Comparison of ENCODE assay signal across 7 cellular contexts in the genomic region with DNA sequence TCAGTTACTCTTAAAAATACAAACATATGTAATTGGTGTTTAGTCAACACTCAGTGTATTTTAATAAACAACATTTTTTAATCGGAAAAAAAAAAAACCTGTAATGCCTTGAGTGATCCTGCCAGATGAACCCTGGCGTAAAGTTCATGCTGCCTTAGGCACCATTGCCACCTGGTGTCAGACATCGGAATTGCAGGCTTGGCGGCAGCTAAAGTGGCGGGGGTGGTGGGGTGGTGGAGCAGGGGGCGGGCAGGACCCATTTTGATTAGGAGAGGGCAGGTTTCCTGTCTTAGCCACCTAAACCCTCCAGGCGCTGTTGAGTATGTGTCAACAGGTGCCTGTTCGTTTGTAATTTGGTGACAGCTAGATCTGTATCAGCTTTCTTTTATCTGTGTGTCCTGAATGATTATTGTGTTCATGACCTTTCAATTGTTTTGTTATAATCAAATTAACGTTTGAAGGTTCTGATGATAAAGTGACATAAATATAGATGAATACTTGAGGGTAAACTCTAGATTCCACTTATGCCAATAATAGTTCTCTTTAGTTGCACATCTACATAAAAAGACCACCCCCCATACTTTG.
A peak's percentile ranks its signal among the peaks of the same experiment; 100 is the strongest.
DNase-seq lines count a peak whose midpoint lies in the region; ATAC-seq and TF ChIP-seq lines count a peak whose summit lies in the region.

No MANE protein-coding gene starts in this region.

- H3K9ac ChIP-seq in Loucy (ENCODE audit: low read depth, low read length, poor library complexity, severe bottlenecking), result no peak overlapping the region

- no peaks in the 10 kb centered on the region for H3K9me2 ChIP-seq in Loucy (replicated peaks; ENCODE audit: low read depth, low read length)

- TF ChIP-seq CTCF in GM10266 (IDR thresholded peaks at IDR 0.05; ENCODE audit: control insufficient read depth, insufficient read depth, low read depth, missing control alignments) (peak; percentile 75), Loucy (conservative IDR thresholded peaks at IDR 0.05; ENCODE audit: low read length) (peak; percentile 67)

- no peak overlapping the region for H2AFZ ChIP-seq in Loucy (ENCODE audit: low read length)

- H3F3A ChIP-seq in Loucy (ENCODE audit: low read depth), result no peaks in the 10 kb centered on the region

- ATAC-seq in HG03469 (IDR thresholded peaks at IDR 0.05; ENCODE audit: unreplicated experiment), result no peak

- no peaks in the 10 kb centered on the region for H3K9me3 ChIP-seq in Loucy (ENCODE audit: insufficient read depth, low read depth, low read length)

- H3K4me3 ChIP-seq in Loucy (ENCODE audit: low read length, poor library complexity, severe bottlenecking), result no peak overlapping the region

- no peaks in the 10 kb centered on the region for H3K79me2 ChIP-seq in Loucy (ENCODE audit: insufficient read depth, low read length)

- no peaks in the 10 kb centered on the region for H3K27me3 ChIP-seq in Loucy (ENCODE audit: insufficient read depth, low read length, poor library complexity, severe bottlenecking)

- no peaks in the 10 kb centered on the region for H3K36me3 ChIP-seq in Loucy (ENCODE audit: insufficient read depth, low read length)

- H3K4me1 ChIP-seq in Loucy (ENCODE audit: insufficient read depth, low read length, poor library complexity, severe bottlenecking), result no peaks in the 10 kb centered on the region

- peak; percentile 28 for DNase-seq in GM10266 (ENCODE audit: extremely low spot score)
- DNase-seq in activated CD8-positive, alpha-beta memory T cell treated with anti-CD3 and anti-CD28 coated beads, Interleukin-2, amount 50 U/mL, for 24 hours (ENCODE audit: extremely low read depth), result peak; percentile 2
- DNase-seq in foreskin melanocyte, result peak; percentile 15
- peak; percentile 50 for DNase-seq in stimulated activated CD4-positive, alpha-beta T cell treated with anti-CD3 and anti-CD28 coated beads, Interleukin-1b, Interleukin-23, amount 100 ng/mL, for 48 hours
- no peak for DNase-seq in NCI-H1092 (lab: John Stamatoyannopoulos, UW)

- no peak overlapping the region for H3K4me2 ChIP-seq in Loucy (ENCODE audit: low read depth, low read length, poor library complexity, severe bottlenecking)

- no peaks in the 10 kb centered on the region for H4K20me1 ChIP-seq in Loucy (ENCODE audit: insufficient read depth, low read length, poor library complexity, severe bottlenecking)
